In the genomic region with DNA sequence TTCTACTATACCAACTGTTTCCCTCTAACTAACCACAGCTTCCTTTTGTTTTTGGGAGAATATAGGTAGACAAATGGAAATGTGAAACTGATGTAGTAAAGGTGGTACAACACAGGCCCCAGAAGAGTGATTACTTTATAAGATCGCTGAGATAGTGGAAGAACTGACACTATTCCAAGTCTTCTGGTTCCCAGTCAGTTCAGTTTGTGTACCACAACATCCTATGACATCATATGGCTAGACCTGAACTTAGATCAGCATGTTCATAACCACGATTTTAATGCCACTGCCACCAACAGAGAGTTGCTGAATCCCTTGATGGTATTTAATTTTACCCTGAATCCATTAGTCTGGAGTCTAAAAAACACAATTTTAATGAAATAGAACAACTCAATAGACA, we compare ENCODE assay signal across 30 cellular contexts.
"Had no signal": no experiment of that assay in that cellular context is flagged by ENCODE, and none has a peak within 500 bp of the region (broad histone marks: within the 10 kb centered on the region; RNA-seq: fewer than 3 reads in every experiment).

No MANE protein-coding gene starts in this region.

- FAIRE-seq: bronchial epithelial cell, TTC549 had no signal

- H3K4me3 ChIP-seq: ascending aorta, body of pancreas, SJCRH30, SK-N-MC had no signal

- H3K4me2 ChIP-seq: KMS-11 had no signal

- DNase-seq: activated CD4-positive, alpha-beta T cell treated with anti-CD3 and anti-CD28 coated beads, Interleukin-2, amount 10 ng/mL, durations not matched to agents 24 days and 14 days; activated CD4-positive, alpha-beta T cell treated with anti-CD3 and anti-CD28 coated beads, Interleukin-2, amount 50 U/mL, for 4 hours; activated CD4-positive, CD25-positive, alpha-beta regulatory T cell; activated CD8-positive, alpha-beta T cell treated with anti-CD3 and anti-CD28 coated beads for 36 hours; activated gamma-delta T cell; activated naive CD4-positive, alpha-beta T cell treated with Interleukin-2 at 50 U/mL for 16 hours; activated naive CD8-positive, alpha-beta T cell treated with anti-CD3 and anti-CD28 coated beads, Interleukin-2, amount 10 ng/mL, durations not matched to agents 7 days and 5 days; activated T-cell treated with anti-CD3 and anti-CD28 coated beads, Interleukin-2, amount 50 U/mL, for 1 hour; amygdala; body of pancreas; caudate nucleus; cerebellar nuclear complex; NCI-H1092 treated with DMSO at 0.1 percent for 48 hours; NCI-H1417; NCI-H146; NCI-H187; NCI-H2029 treated with DMSO at 0.1 percent for 48 hours; NCI-H2107; NCI-H2171; NCI-H510A; NCI-H526; NCI-H748 treated with DMSO at 0.1 percent for 48 hours; Right ventricle myocardium superior; SJCRH30; WERI-Rb-1 had no signal

- H3K27me3 ChIP-seq: ascending aorta, body of pancreas, SJCRH30 had no signal

- H3K36me3 ChIP-seq: ascending aorta, SJCRH30, WERI-Rb-1 had no signal

- H3K9ac ChIP-seq: KMS-11 had no signal

- ATAC-seq: activated CD8-positive, alpha-beta T cell treated with anti-CD3 and anti-CD28 coated beads for 36 hours; body of pancreas had no signal

- H3K27ac ChIP-seq: ascending aorta, body of pancreas, KMS-11, SJCRH30, SK-N-MC, WERI-Rb-1 had no signal

- H3K9me3 ChIP-seq: body of pancreas, SJCRH30 had no signal

- H3K4me1 ChIP-seq: ascending aorta, body of pancreas, SJCRH30 had no signal
